ENCODE assay signal across 29 cellular contexts in genomic region chr6:130354322-130354721, GRCh38.
"Had no signal": no experiment of that assay in that cellular context is flagged by ENCODE, and none has a peak within 500 bp of the region (broad histone marks: within the 10 kb centered on the region; RNA-seq: fewer than 3 reads in every experiment).

No MANE protein-coding gene starts in this region.

- H3K4me3 ChIP-seq: stomach, suprapubic skin, testis, thoracic aorta, thyroid gland, tibial artery, tibial nerve, transverse colon, upper lobe of left lung, upper lobe of right lung, uterus, vagina had no signal

- H3K27me3 Mint-ChIP-seq: stimulated activated memory B cell treated with anti-CD40 and anti-IgM and Interleukin-4, amounts not matched to agents 10 μg/mL and 1 μg/mL and 100 μg/mL, for 72 hours; stimulated activated naive CD8-positive, alpha-beta T cell treated with anti-CD3 and anti-CD28 coated beads, Interleukin-15, amount 100 ng/mL, for 72 hours; stimulated activated naive CD8-positive, alpha-beta T cell treated with anti-CD3 and anti-CD28 coated beads, Interleukin-15, Interleukin-2, amounts not matched to agents 100 ng/mL and 50 ng/mL, for 24 hours had no signal

- H3K4me1 ChIP-seq: stomach, suprapubic skin, testis, thyroid gland, tibial artery, tibial nerve, upper lobe of left lung, upper lobe of right lung, uterus, vagina had no signal

- H3K4me3 Mint-ChIP-seq: stimulated activated effector memory CD8-positive, alpha-beta T cell treated with anti-CD3 and anti-CD28 coated beads, Interleukin-12 subunit alpha, Interleukin-12 subunit beta, amount 100 ng/mL, for 72 hours; stimulated activated memory B cell treated with anti-CD40 and anti-IgM and Interleukin-4, amounts not matched to agents 10 μg/mL and 1 μg/mL and 100 μg/mL, for 72 hours; stimulated activated naive B cell treated with anti-CD40 and anti-IgM and Interleukin-4, amounts not matched to agents 10 μg/mL and 1 μg/mL and 100 μg/mL, for 72 hours; stimulated activated naive CD8-positive, alpha-beta T cell treated with anti-CD3 and anti-CD28 coated beads, Interleukin-15, amount 100 ng/mL, for 72 hours; stimulated activated naive CD8-positive, alpha-beta T cell treated with anti-CD3 and anti-CD28 coated beads, Interleukin-15, Interleukin-2, amounts not matched to agents 100 ng/mL and 50 ng/mL, for 24 hours; type B pancreatic cell had no signal

- H3K4me1 Mint-ChIP-seq: stimulated activated effector memory CD8-positive, alpha-beta T cell treated with anti-CD3 and anti-CD28 coated beads, Interleukin-12 subunit alpha, Interleukin-12 subunit beta, amount 100 ng/mL, for 72 hours; stimulated activated memory B cell treated with anti-CD40 and anti-IgM and Interleukin-4, amounts not matched to agents 10 μg/mL and 1 μg/mL and 100 μg/mL, for 72 hours; stimulated activated naive CD8-positive, alpha-beta T cell treated with anti-CD3 and anti-CD28 coated beads, Interleukin-15, amount 100 ng/mL, for 72 hours had no signal

- H3K9me3 Mint-ChIP-seq: stimulated activated effector memory CD8-positive, alpha-beta T cell treated with anti-CD3 and anti-CD28 coated beads, Interleukin-12 subunit alpha, Interleukin-12 subunit beta, amount 100 ng/mL, for 72 hours; stimulated activated memory B cell treated with anti-CD40 and anti-IgM and Interleukin-4, amounts not matched to agents 10 μg/mL and 1 μg/mL and 100 μg/mL, for 72 hours; stimulated activated naive CD8-positive, alpha-beta T cell treated with anti-CD3 and anti-CD28 coated beads, Interleukin-15, amount 100 ng/mL, for 72 hours; stimulated activated naive CD8-positive, alpha-beta T cell treated with anti-CD3 and anti-CD28 coated beads, Interleukin-15, Interleukin-2, amounts not matched to agents 100 ng/mL and 50 ng/mL, for 24 hours; type B pancreatic cell had no signal

- H3K36me3 Mint-ChIP-seq: stimulated activated effector memory CD8-positive, alpha-beta T cell treated with anti-CD3 and anti-CD28 coated beads, Interleukin-12 subunit alpha, Interleukin-12 subunit beta, amount 100 ng/mL, for 72 hours; stimulated activated memory B cell treated with anti-CD40 and anti-IgM and Interleukin-4, amounts not matched to agents 10 μg/mL and 1 μg/mL and 100 μg/mL, for 72 hours; stimulated activated naive B cell treated with anti-CD40 and anti-IgM and Interleukin-4, amounts not matched to agents 10 μg/mL and 1 μg/mL and 100 μg/mL, for 72 hours; type B pancreatic cell had no signal

- DNase-seq: stimulated activated CD4-positive, alpha-beta T cell treated with anti-CD3 and anti-CD28 coated beads, Interleukin-2, amount 100 ng/mL, for 48 hours; stimulated activated CD4-positive, alpha-beta T cell treated with anti-CD3 and anti-CD28 coated beads, Interleukin-4, amount 100 ng/mL, for 1 hour; stimulated activated CD4-positive, alpha-beta T cell treated with anti-CD3 and anti-CD28 coated beads, Interleukin-4, amount 100 ng/mL, for 24 hours; stimulated activated CD4-positive, alpha-beta T cell treated with anti-CD3 and anti-CD28 coated beads, Interleukin-4, amount 100 ng/mL, for 4 hours; stimulated activated CD8-positive, alpha-beta memory T cell treated with anti-CD3 and anti-CD28 coated beads, Interleukin-4, amount 100 ng/mL, for 48 hours; stimulated activated naive B cell treated with anti-CD40 and anti-IgM and Interleukin-4, amounts not matched to agents 10 μg/mL and 1 μg/mL and 100 μg/mL, for 72 hours; stimulated activated naive CD4-positive, alpha-beta T cell; stimulated activated naive CD4-positive, alpha-beta T cell treated with Interleukin-2 at 50 U/mL for 16 hours; stimulated activated naive CD8-positive, alpha-beta T cell treated with anti-CD3 and anti-CD28 coated beads, Interleukin-15, amount 100 ng/mL, for 72 hours; stimulated activated naive CD8-positive, alpha-beta T cell treated with anti-CD3 and anti-CD28 coated beads, Interleukin-15, Interleukin-2, amounts not matched to agents 100 U/mL and 50 U/mL, for 24 hours; stomach; substantia nigra; testis; thyroid gland; tibial artery; transverse colon; trophoblast cell; upper lobe of left lung; upper lobe of right lung; uterus had no signal

- H3K27me3 ChIP-seq: stomach, suprapubic skin, testis, thyroid gland, tibial artery, tibial nerve, transverse colon, upper lobe of left lung, upper lobe of right lung, uterus, vagina had no signal

- FAIRE-seq: urothelium cell line had no signal

- H3K27ac ChIP-seq: stomach, suprapubic skin, testis, thoracic aorta, thyroid gland, tibial artery, tibial nerve, transverse colon, upper lobe of left lung, upper lobe of right lung, uterus, vagina had no signal

- H3K36me3 ChIP-seq: stomach, suprapubic skin, thoracic aorta, thyroid gland, tibial artery, tibial nerve, transverse colon, upper lobe of left lung, upper lobe of right lung, uterus, vagina had no signal

- H3K27ac Mint-ChIP-seq: stimulated activated effector memory CD8-positive, alpha-beta T cell treated with anti-CD3 and anti-CD28 coated beads, Interleukin-12 subunit alpha, Interleukin-12 subunit beta, amount 100 ng/mL, for 72 hours; stimulated activated memory B cell treated with anti-CD40 and anti-IgM and Interleukin-4, amounts not matched to agents 10 μg/mL and 1 μg/mL and 100 μg/mL, for 72 hours; stimulated activated naive B cell treated with anti-CD40 and anti-IgM and Interleukin-4, amounts not matched to agents 10 μg/mL and 1 μg/mL and 100 μg/mL, for 72 hours; stimulated activated naive CD8-positive, alpha-beta T cell treated with anti-CD3 and anti-CD28 coated beads, Interleukin-15, amount 100 ng/mL, for 72 hours; stimulated activated naive CD8-positive, alpha-beta T cell treated with anti-CD3 and anti-CD28 coated beads, Interleukin-15, Interleukin-2, amounts not matched to agents 100 ng/mL and 50 ng/mL, for 24 hours; type B pancreatic cell had no signal

- ATAC-seq: stimulated activated effector memory CD8-positive, alpha-beta T cell treated with anti-CD3 and anti-CD28 coated beads, Interleukin-12 subunit alpha, Interleukin-12 subunit beta, amount 100 ng/mL, for 72 hours; stimulated activated memory B cell treated with anti-CD40 and anti-IgM and Interleukin-4, amounts not matched to agents 10 μg/mL and 1 μg/mL and 100 μg/mL, for 72 hours; stimulated activated naive B cell treated with anti-CD40 and anti-IgM and Interleukin-4, amounts not matched to agents 10 μg/mL and 1 μg/mL and 100 μg/mL, for 72 hours; stimulated activated naive CD8-positive, alpha-beta T cell treated with anti-CD3 and anti-CD28 coated beads, Interleukin-15, amount 100 ng/mL, for 72 hours; stimulated activated naive CD8-positive, alpha-beta T cell treated with anti-CD3 and anti-CD28 coated beads, Interleukin-15, Interleukin-2, amounts not matched to agents 100 U/mL and 50 U/mL, for 24 hours; upper lobe of right lung had no signal

- H3K9me3 ChIP-seq: stomach, suprapubic skin, testis, thoracic aorta, thyroid gland, tibial nerve, transverse colon, upper lobe of left lung, upper lobe of right lung, uterus, vagina had no signal
